In the genomic region with DNA sequence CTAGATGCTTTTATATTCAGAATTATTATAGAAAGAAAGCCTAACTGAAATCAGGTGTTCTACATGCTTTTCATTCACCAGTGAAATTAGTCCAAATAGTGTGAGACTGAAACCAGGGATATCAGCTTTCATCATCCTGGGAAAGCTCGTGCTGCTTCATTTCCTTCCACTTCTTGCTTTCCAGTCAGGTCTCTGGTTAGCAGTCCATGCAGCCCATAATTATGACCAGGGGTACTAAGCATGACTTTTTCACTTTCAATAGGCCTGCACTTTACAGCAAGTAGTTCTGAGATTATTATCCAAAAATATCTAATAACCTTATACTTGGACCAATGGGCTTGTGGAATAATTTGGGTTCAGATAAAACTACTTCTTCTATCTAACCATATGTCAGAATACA, we compare ENCODE assay signal across 14 cellular contexts.
"Had no signal": no experiment of that assay in that cellular context is flagged by ENCODE, and none has a peak within 500 bp of the region (broad histone marks: within the 10 kb centered on the region; RNA-seq: fewer than 3 reads in every experiment).

No MANE protein-coding gene starts in this region.

- ATAC-seq: left colon; mucosa of descending colon; naive thymus-derived CD8-positive, alpha-beta T cell; right cardiac atrium had no signal

- DNase-seq: activated B cell treated with CpG ODN at 0.5 μM for 24 hours; activated CD4-positive, alpha-beta T cell treated with anti-CD3 and anti-CD28 coated beads, Interleukin-2, amount 10 ng/mL, durations not matched to agents 7 days and 5 days; activated CD8-positive, alpha-beta memory T cell treated with anti-CD3 and anti-CD28 coated beads for 24 hours; activated naive CD4-positive, alpha-beta T cell treated with Interleukin-2 at 50 U/mL for 16 hours; glutamatergic neuron; left colon; mucosa of descending colon; naive thymus-derived CD8-positive, alpha-beta T cell; nucleus accumbens; right cardiac atrium; thyroid gland; uterus had no signal

- H3K27ac ChIP-seq: cardiac muscle cell, esophagus muscularis mucosa, thyroid gland, uterus had no signal
